Comparison of ENCODE assay signal across 1 cellular context in genomic region chr10:73965890-73966768, GRCh38.
TF ChIP-seq lines count a peak whose summit lies in the region.

No MANE protein-coding gene starts in this region.

TF ChIP-seq in HEK293, 187 proteins besides CTCF, POLR2A, EP300 and RAD21 (continued from another document and continues in another):
- no peak for TF ChIP-seq ZFP3 (tag by site-specific recombination; IDR thresholded peaks at IDR 0.05; ENCODE audit: low read depth)
- no peak for TF ChIP-seq ZNF292 (tag by site-specific recombination; IDR thresholded peaks at IDR 0.05; ENCODE audit: borderline replicate concordance, low read depth)
- TF ChIP-seq ZSCAN18 (tag by site-specific recombination; IDR thresholded peaks at IDR 0.05), result no peak
- no peak for TF ChIP-seq ZNF521 (tag by site-specific recombination; IDR thresholded peaks at IDR 0.05)
- peak; percentile 95 for TF ChIP-seq ZNF692 (tag by site-specific recombination; IDR thresholded peaks at IDR 0.05)
- TF ChIP-seq ZNF416 (tag by site-specific recombination; IDR thresholded peaks at IDR 0.05), result no peak
- TF ChIP-seq ZNF488 (tag by site-specific recombination; IDR thresholded peaks at IDR 0.05), result no peak
- peak; percentile 87 for TF ChIP-seq PRDM4 (tag by site-specific recombination; IDR thresholded peaks at IDR 0.05)
- TF ChIP-seq ZNF362 (tag by site-specific recombination; IDR thresholded peaks at IDR 0.05), result no peak
- peak; percentile 90 for TF ChIP-seq ZXDB (tag by site-specific recombination; IDR thresholded peaks at IDR 0.05)
- no peak for TF ChIP-seq ZNF707 (tag by site-specific recombination; IDR thresholded peaks at IDR 0.05)
- no peak for TF ChIP-seq ZNF626 (tag by site-specific recombination; IDR thresholded peaks at IDR 0.05)
- TF ChIP-seq ZBTB10 (tag by site-specific recombination; IDR thresholded peaks at IDR 0.05), result no peak
- no peak for TF ChIP-seq ZNF701 (tag by site-specific recombination; IDR thresholded peaks at IDR 0.05)
- TF ChIP-seq ZNF248 (tag by site-specific recombination; IDR thresholded peaks at IDR 0.05), result no peak
- no peak for TF ChIP-seq ZBTB7A (tag by site-specific recombination; IDR thresholded peaks at IDR 0.05; ENCODE audit: low read depth)
- TF ChIP-seq ZNF169 (tag by site-specific recombination; IDR thresholded peaks at IDR 0.05), result no peak
- TF ChIP-seq ZNF366 (tag by site-specific recombination; conservative IDR thresholded peaks at IDR 0.05), result peak; percentile 97
- TF ChIP-seq KLF1 (tag by site-specific recombination; IDR thresholded peaks at IDR 0.05), result 0 out of 2 replicates have a peak, but pooled peaks have one; percentile 18
- no peak for TF ChIP-seq ZNF549 (tag by site-specific recombination; IDR thresholded peaks at IDR 0.05)
- TF ChIP-seq ZNF114 (tag by site-specific recombination; IDR thresholded peaks at IDR 0.05), result no peak
- 0 out of 2 replicates have a peak, but pooled peaks have one; percentile 4 for TF ChIP-seq EGR2 (tag by site-specific recombination; IDR thresholded peaks at IDR 0.05; ENCODE audit: low read depth)
- TF ChIP-seq ZNF768 (tag by site-specific recombination; IDR thresholded peaks at IDR 0.05), result no peak
- no peak for TF ChIP-seq REST (tag by site-specific recombination; IDR thresholded peaks at IDR 0.05)
- peak; percentile 37; the same call in 1 of the 2 replicates for TF ChIP-seq BCL11A (tag by site-specific recombination; IDR thresholded peaks at IDR 0.05; ENCODE audit: low read depth)
- TF ChIP-seq ZNF76 (tag by site-specific recombination; IDR thresholded peaks at IDR 0.05; ENCODE audit: borderline replicate concordance, low read depth), result 0 out of 2 replicates have a peak, but pooled peaks have one; percentile 23
- TF ChIP-seq ELK4 (IDR thresholded peaks at IDR 0.05; ENCODE audit: borderline replicate concordance, low read depth, low read length), result no peak
- TF ChIP-seq ZNF654 (tag by site-specific recombination; IDR thresholded peaks at IDR 0.05; ENCODE audit: low read depth), result no peak
- peak; percentile 5; the same call in 1 of the 2 replicates for TF ChIP-seq ZNF664 (tag by site-specific recombination; IDR thresholded peaks at IDR 0.05)
- TF ChIP-seq SCRT1 (tag by site-specific recombination; IDR thresholded peaks at IDR 0.05; ENCODE audit: borderline replicate concordance), result peak; percentile 97
- TF ChIP-seq ZNF529 (tag by site-specific recombination; IDR thresholded peaks at IDR 0.05; ENCODE audit: insufficient replicate concordance), result no peak
- peak; percentile 90; the same call in 1 of the 2 replicates for TF ChIP-seq HIC1 (tag by site-specific recombination; IDR thresholded peaks at IDR 0.05)
- TF ChIP-seq ZNF645 (tag by site-specific recombination; IDR thresholded peaks at IDR 0.05), result no peak
- no peak for TF ChIP-seq ZNF513 (tag by site-specific recombination; IDR thresholded peaks at IDR 0.05)
- TF ChIP-seq ZNF433 (tag by site-specific recombination; IDR thresholded peaks at IDR 0.05; ENCODE audit: low read depth), result no peak
